In genomic region chr18:75052475-75052874, GRCh38 we compare ENCODE assay signal across 20 cellular contexts.
A peak's percentile ranks its signal among the peaks of the same experiment; 100 is the strongest.
DNase-seq lines count a peak whose midpoint lies in the region; ATAC-seq and TF ChIP-seq lines count a peak whose summit lies in the region.
"Had no signal": no experiment of that assay in that cellular context is flagged by ENCODE, and none has a peak within 500 bp of the region (broad histone marks: within the 10 kb centered on the region; RNA-seq: fewer than 3 reads in every experiment).

No MANE protein-coding gene starts in this region.

- ATAC-seq in left lung (peak; percentile 85), upper lobe of right lung (peak; percentile 84)
- ATAC-seq: Panc1 had no signal

- no peaks in the 10 kb centered on the region for H4K20me1 ChIP-seq in SK-N-SH (ENCODE audit: insufficient read depth)

- 94% methylated on average over 13 of the region's 13 CpGs for WGBS in SK-N-SH (ENCODE audit: low lambda C conversion rate)

- H3K4me3 ChIP-seq in cardiac muscle cell (no peak overlapping the region), left lung (no peak overlapping the region), upper lobe of right lung (no peak overlapping the region), SK-N-SH (ENCODE audit: low read depth in 2 of 2, low read length in 1 of 2) (no peak overlapping the region)

- POLR2A ChIA-PET in SK-N-SH (lab: Yijun Ruan, JAX): no interaction called here

- TF ChIP-seq RAD21 in SK-N-SH (IDR thresholded peaks at IDR 0.05; ENCODE audit: low read length): no peak

- TF ChIP-seq CTCF in cardiac muscle cell (IDR thresholded peaks at IDR 0.05; ENCODE audit: low read depth, low read length) (no peak), left lung (IDR thresholded peaks at IDR 0.05) (no peak), upper lobe of right lung (IDR thresholded peaks at IDR 0.05) (no peak), SK-N-SH (IDR thresholded peaks at IDR 0.05) (no peak)

- H3K9ac ChIP-seq in SK-N-SH: no peak overlapping the region
- H3K9ac ChIP-seq: KMS-11 had no signal

- no peaks in the 10 kb centered on the region for H3K36me3 ChIP-seq in cardiac muscle cell
- H3K36me3 ChIP-seq in left lung: no peaks in the 10 kb centered on the region
- no peaks in the 10 kb centered on the region for H3K36me3 ChIP-seq in upper lobe of right lung
- H3K36me3 ChIP-seq in SK-N-SH (replicated peaks in 1 of 2; ENCODE audit: control insufficient read depth in 1 of 2, insufficient read depth in 2 of 2, low read length in 1 of 2): no peaks in the 10 kb centered on the region

- intact Hi-C loops in left lung (cut with DNase I) (no loop called here), upper lobe of right lung (cut with DNase I) (no loop called here)

- H3F3A ChIP-seq in SK-N-SH (replicated peaks; ENCODE audit: insufficient read depth): no peaks in the 10 kb centered on the region

- no peak overlapping the region for H2AFZ ChIP-seq in SK-N-SH (ENCODE audit: low read depth)

- CTCF ChIA-PET in SK-N-SH (lab: Yijun Ruan, JAX): interaction anchor here (0.6 to 1.0 kb wide), 2 partner anchors 11 to 165 kb away, joined by 3 to 4 read pairs; no protein-coding TSS in a partner anchor

- DNase-seq in NCI-H2107 (lab: John Stamatoyannopoulos, UW) (peak; percentile 20), NCI-H2107 treated with DMSO at 0.1 percent for 48 hours (lab: John Stamatoyannopoulos, UW; ENCODE audit: unreplicated experiment) (no peak), cardiac muscle cell (ENCODE audit: low read depth in 1 of 2, low spot score in 1 of 2) (peak in 1 of 2 donors; percentile 91), left lung (peak in 1 of 2 donors; percentile 63), upper lobe of right lung (peak; percentile 67), NCI-H146 (lab: John Stamatoyannopoulos, UW) (no peak), NCI-H1930 (lab: John Stamatoyannopoulos, UW) (no peak), SK-N-SH (no peak)
- DNase-seq: AML-193, H7, HFFc6, MV-4-11, NCI-H1417 treated with DMSO at 0.1 percent for 48 hours, NCI-H2029, NCI-H510A, NCI-H82 had no signal

- H3K9me3 ChIP-seq in cardiac muscle cell (ENCODE audit: low read depth) (no peaks in the 10 kb centered on the region), left lung (no peaks in the 10 kb centered on the region), upper lobe of right lung (no peaks in the 10 kb centered on the region), SK-N-SH (no peaks in the 10 kb centered on the region)

- no peak overlapping the region for H3K4me2 ChIP-seq in SK-N-SH
- H3K4me2 ChIP-seq: KMS-11 had no signal

- H3K27ac ChIP-seq in cardiac muscle cell: peak overlapping the region; percentile 92
- H3K27ac ChIP-seq in left lung: peak overlapping the region; percentile 31 to 56
- peak overlapping the region; percentile 63 for H3K27ac ChIP-seq in upper lobe of right lung
- H3K27ac ChIP-seq in SK-N-SH (ENCODE audit: low read depth in 2 of 2, low read length in 1 of 2): no peak overlapping the region
- H3K27ac ChIP-seq: 22Rv1, C4-2B, KMS-11 had no signal

- H3K9me2 ChIP-seq in SK-N-SH: no peaks in the 10 kb centered on the region

- no peak for TF ChIP-seq EP300 in SK-N-SH (IDR thresholded peaks at IDR 0.05; ENCODE audit: borderline replicate concordance in 1 of 2, low read depth in 1 of 2, low read length in 1 of 2)

- H3K27me3 ChIP-seq in cardiac muscle cell (no peaks in the 10 kb centered on the region), left lung (no peaks in the 10 kb centered on the region), upper lobe of right lung (no peaks in the 10 kb centered on the region), SK-N-SH (ENCODE audit: insufficient read depth) (no peaks in the 10 kb centered on the region)

- H3K4me1 ChIP-seq in cardiac muscle cell (ENCODE audit: low read depth): peaks cover 62% of the 10 kb centered on the region
- H3K4me1 ChIP-seq in left lung: no peaks in the 10 kb centered on the region
- H3K4me1 ChIP-seq in upper lobe of right lung: no peaks in the 10 kb centered on the region
- H3K4me1 ChIP-seq in SK-N-SH (ENCODE audit: control insufficient read depth in 1 of 2, insufficient read depth in 2 of 2, low read depth in 1 of 2, low read length in 1 of 2): peaks cover 0 to 7% of the 10 kb centered on the region in 2 experiments; a peak in 2 of 4 replicates

- no peaks in the 10 kb centered on the region for H3K79me2 ChIP-seq in SK-N-SH (ENCODE audit: insufficient read depth)

TF ChIP-seq in SK-N-SH, 30 proteins besides CTCF, POLR2A, EP300 and RAD21:
- TF ChIP-seq MAX (IDR thresholded peaks at IDR 0.05; ENCODE audit: low read depth) (no peak), EZH2phosphoT487 (IDR thresholded peaks at IDR 0.05; ENCODE audit: borderline replicate concordance, low read depth) (no peak), GATA2 (CRISPR knock-in tag; IDR thresholded peaks at IDR 0.05) (no peak), GABPA (IDR thresholded peaks at IDR 0.05; ENCODE audit: low read depth) (no peak), NFIC (IDR thresholded peaks at IDR 0.05; ENCODE audit: borderline replicate concordance) (no peak), RXRA (IDR thresholded peaks at IDR 0.05; ENCODE audit: borderline replicate concordance, low read depth) (no peak), ELF1 (IDR thresholded peaks at IDR 0.05) (no peak), PBX3 (IDR thresholded peaks at IDR 0.05) (no peak), RCOR1 (IDR thresholded peaks at IDR 0.05; ENCODE audit: low read length) (no peak), FOXM1 (IDR thresholded peaks at IDR 0.05; ENCODE audit: low read depth) (no peak), POLR2AphosphoS5 (IDR thresholded peaks at IDR 0.05; ENCODE audit: low read depth, low read length) (no peak), TCF12 (IDR thresholded peaks at IDR 0.05) (no peak), MXI1 (IDR thresholded peaks at IDR 0.05; ENCODE audit: low read depth, low read length) (no peak), FOSL2 (IDR thresholded peaks at IDR 0.05; ENCODE audit: borderline replicate concordance, low read depth) (no peak), TAF1 (IDR thresholded peaks at IDR 0.05; ENCODE audit: borderline replicate concordance, low read depth, low read length) (no peak)
- TF ChIP-seq, protein P1, sequence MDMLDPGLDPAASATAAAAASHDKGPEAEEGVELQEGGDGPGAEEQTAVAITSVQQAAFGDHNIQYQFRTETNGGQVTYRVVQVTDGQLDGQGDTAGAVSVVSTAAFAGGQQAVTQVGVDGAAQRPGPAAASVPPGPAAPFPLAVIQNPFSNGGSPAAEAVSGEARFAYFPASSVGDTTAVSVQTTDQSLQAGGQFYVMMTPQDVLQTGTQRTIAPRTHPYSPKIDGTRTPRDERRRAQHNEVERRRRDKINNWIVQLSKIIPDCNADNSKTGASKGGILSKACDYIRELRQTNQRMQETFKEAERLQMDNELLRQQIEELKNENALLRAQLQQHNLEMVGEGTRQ (IDR thresholded peaks at IDR 0.05; ENCODE audit: borderline replicate concordance, low read depth, low read length): no peak
- TF ChIP-seq, protein P2, sequence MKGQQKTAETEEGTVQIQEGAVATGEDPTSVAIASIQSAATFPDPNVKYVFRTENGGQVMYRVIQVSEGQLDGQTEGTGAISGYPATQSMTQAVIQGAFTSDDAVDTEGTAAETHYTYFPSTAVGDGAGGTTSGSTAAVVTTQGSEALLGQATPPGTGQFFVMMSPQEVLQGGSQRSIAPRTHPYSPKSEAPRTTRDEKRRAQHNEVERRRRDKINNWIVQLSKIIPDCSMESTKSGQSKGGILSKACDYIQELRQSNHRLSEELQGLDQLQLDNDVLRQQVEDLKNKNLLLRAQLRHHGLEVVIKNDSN (IDR thresholded peaks at IDR 0.05; ENCODE audit: borderline replicate concordance, low read depth): no peak
- TF ChIP-seq, protein P3, sequence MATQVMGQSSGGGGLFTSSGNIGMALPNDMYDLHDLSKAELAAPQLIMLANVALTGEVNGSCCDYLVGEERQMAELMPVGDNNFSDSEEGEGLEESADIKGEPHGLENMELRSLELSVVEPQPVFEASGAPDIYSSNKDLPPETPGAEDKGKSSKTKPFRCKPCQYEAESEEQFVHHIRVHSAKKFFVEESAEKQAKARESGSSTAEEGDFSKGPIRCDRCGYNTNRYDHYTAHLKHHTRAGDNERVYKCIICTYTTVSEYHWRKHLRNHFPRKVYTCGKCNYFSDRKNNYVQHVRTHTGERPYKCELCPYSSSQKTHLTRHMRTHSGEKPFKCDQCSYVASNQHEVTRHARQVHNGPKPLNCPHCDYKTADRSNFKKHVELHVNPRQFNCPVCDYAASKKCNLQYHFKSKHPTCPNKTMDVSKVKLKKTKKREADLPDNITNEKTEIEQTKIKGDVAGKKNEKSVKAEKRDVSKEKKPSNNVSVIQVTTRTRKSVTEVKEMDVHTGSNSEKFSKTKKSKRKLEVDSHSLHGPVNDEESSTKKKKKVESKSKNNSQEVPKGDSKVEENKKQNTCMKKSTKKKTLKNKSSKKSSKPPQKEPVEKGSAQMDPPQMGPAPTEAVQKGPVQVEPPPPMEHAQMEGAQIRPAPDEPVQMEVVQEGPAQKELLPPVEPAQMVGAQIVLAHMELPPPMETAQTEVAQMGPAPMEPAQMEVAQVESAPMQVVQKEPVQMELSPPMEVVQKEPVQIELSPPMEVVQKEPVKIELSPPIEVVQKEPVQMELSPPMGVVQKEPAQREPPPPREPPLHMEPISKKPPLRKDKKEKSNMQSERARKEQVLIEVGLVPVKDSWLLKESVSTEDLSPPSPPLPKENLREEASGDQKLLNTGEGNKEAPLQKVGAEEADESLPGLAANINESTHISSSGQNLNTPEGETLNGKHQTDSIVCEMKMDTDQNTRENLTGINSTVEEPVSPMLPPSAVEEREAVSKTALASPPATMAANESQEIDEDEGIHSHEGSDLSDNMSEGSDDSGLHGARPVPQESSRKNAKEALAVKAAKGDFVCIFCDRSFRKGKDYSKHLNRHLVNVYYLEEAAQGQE (IDR thresholded peaks at IDR 0.05; ENCODE audit: low read depth, low read length): no peak
TF ChIP-seq in SK-N-SH: peak in this region for 0.

Comparison
In these comparisons a context has a peak if more than half of its experiments do, and no peak if none do; other contexts are left out.
1. DNase-seq: peak in NCI-H2107 (single experiment) and upper lobe of right lung (single experiment); none in NCI-H2107 treated with DMSO at 0.1 percent for 48 hours (single experiment), NCI-H146 (single experiment), NCI-H1930 (0 of 2) and SK-N-SH (single experiment).
2. H3K27ac ChIP-seq: peak in cardiac muscle cell (single experiment), left lung (2 of 2) and upper lobe of right lung (single experiment); none in SK-N-SH (0 of 2).